ENCODE assay signal across 16 cellular contexts in the genomic region with DNA sequence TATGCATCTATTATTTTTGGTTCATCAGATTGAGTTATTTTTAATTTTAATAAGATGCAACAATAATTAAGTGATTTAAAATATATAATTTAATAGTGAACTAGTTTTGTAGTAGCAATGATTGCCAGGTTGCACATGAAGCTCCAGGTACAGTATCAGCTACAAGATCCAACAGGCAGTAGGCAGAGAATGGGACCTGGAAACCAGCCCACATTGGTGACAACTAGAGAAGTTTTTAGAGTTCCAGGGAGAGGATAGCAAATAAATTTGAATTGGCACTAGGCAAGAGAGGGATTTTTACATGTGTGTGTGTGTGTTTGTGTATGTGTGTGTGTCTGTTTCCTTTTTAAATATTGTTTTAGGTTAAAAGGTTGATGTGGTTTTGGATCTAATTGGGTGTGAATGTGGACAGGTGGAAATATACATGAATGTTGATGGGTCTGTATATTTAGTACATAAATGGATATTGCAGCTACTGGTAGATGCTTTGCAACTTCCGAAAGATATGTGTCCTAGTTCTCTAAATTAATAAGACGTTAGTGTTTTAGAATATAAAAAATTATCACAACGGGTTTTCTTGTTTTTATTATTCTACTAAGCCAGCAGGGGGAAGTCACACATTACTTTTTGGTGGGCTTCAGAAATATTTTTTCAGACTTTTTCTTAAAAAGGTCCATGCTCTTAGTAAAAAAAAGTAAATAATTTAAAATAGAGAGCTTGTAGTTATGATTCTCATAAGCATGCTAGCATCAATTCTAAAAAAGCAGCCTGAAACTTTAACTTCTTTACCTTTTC.
DNase-seq lines count a peak whose midpoint lies in the region; ATAC-seq, FAIRE-seq and TF ChIP-seq lines count a peak whose summit lies in the region.
"Had no signal": no experiment of that assay in that cellular context is flagged by ENCODE, and none has a peak within 500 bp of the region (broad histone marks: within the 10 kb centered on the region; RNA-seq: fewer than 3 reads in every experiment).

No MANE protein-coding gene starts in this region.

- H3K4me3 ChIP-seq in fibroblast of mammary gland (ENCODE audit: control insufficient read depth, low read depth, low read length): no peak overlapping the region
- H3K4me3 ChIP-seq: sigmoid colon, SJCRH30, thoracic aorta had no signal

- no peak for ATAC-seq in HG03460 (IDR thresholded peaks at IDR 0.05; ENCODE audit: unreplicated experiment)

- TF ChIP-seq CTCF in fibroblast of mammary gland (conservative IDR thresholded peaks at IDR 0.05; ENCODE audit: control insufficient read depth, insufficient read depth, low read depth, low read length): peak; percentile 8
- peak; percentile 47 for TF ChIP-seq CTCF in progenitor cell of endocrine pancreas (IDR thresholded peaks at IDR 0.05; ENCODE audit: unreplicated experiment)

- no peaks in the 10 kb centered on the region for H3K9me3 Mint-ChIP-seq in progenitor cell of endocrine pancreas (ENCODE audit: low read depth)

- TF ChIP-seq POLR2A in GM12892 (IDR thresholded peaks at IDR 0.05; ENCODE audit: low read depth, low read length): no peak

- no peak for FAIRE-seq in GM12892 (lab: Jason Lieb, UNC)

- DNase-seq in NCI-H2107 treated with DMSO at 0.1 percent for 48 hours (lab: John Stamatoyannopoulos, UW; ENCODE audit: unreplicated experiment) (peak; percentile 10), NCI-H2107 (lab: John Stamatoyannopoulos, UW) (no peak), NCI-H69 (lab: John Stamatoyannopoulos, UW) (peak; percentile 34), fibroblast of mammary gland (ENCODE audit: low read depth) (no peak), progenitor cell of endocrine pancreas (ENCODE audit: low spot score, unreplicated experiment) (no peak), GM12892 (ENCODE audit: insufficient read length) (no peak), GM03348 (ENCODE audit: low spot score) (no peak)
- DNase-seq: activated CD4-positive, CD25-positive, alpha-beta regulatory T cell; activated T-cell treated with anti-CD3 and anti-CD28 coated beads, Interleukin-2, amount 50 U/mL, for 1 hour; aorta; KG1; NCI-H2227 treated with DMSO at 0.1 percent for 48 hours; sigmoid colon had no signal

- H3K27ac Mint-ChIP-seq in progenitor cell of endocrine pancreas: no peak overlapping the region

- no peaks in the 10 kb centered on the region for H3K27me3 Mint-ChIP-seq in progenitor cell of endocrine pancreas

- no peaks in the 10 kb centered on the region for H3K36me3 Mint-ChIP-seq in progenitor cell of endocrine pancreas (ENCODE audit: insufficient read depth)

- no peak overlapping the region for H3K4me3 Mint-ChIP-seq in progenitor cell of endocrine pancreas (ENCODE audit: low read depth)

- no peaks in the 10 kb centered on the region for H3K4me1 Mint-ChIP-seq in progenitor cell of endocrine pancreas (ENCODE audit: low read depth)

Comparison
In these comparisons a context has a peak if more than half of its experiments do, and no peak if none do; other contexts are left out.
1. DNase-seq: peak in NCI-H2107 treated with DMSO at 0.1 percent for 48 hours (single experiment) and NCI-H69 (single experiment); none in NCI-H2107 (single experiment), fibroblast of mammary gland (single experiment), progenitor cell of endocrine pancreas (single experiment), GM12892 (single experiment) and GM03348 (single experiment).